27 cellular contexts compared by ENCODE assay signal in the genomic region with DNA sequence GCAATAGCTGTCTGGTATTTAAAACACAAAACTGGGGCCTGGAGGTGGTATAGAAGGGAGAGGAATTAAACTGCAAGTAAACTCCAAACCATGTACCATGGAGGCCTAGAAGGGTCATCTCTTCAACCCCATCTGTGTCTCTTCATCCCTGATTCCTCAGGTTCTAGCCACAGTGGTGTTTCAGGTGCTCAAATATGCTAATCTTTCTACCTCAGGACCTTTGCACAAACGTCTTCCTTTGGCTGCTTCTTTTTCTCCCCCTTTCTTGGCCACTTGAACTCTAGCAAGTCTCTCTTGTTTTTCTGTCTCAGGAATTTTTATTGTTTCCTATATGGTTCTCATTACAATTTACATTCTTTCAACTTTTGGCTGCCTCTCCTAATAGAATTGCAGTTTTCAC.
"Had no signal": no experiment of that assay in that cellular context is flagged by ENCODE, and none has a peak within 500 bp of the region (broad histone marks: within the 10 kb centered on the region; RNA-seq: fewer than 3 reads in every experiment).

No MANE protein-coding gene starts in this region.

- H3K4me1 ChIP-seq: stomach, suprapubic skin, testis, thyroid gland, tibial artery, tibial nerve, transverse colon, upper lobe of left lung, upper lobe of right lung, uterus, vagina had no signal

- H3K27me3 ChIP-seq: stomach, suprapubic skin, testis, thyroid gland, tibial artery, tibial nerve, transverse colon, upper lobe of left lung, upper lobe of right lung, uterus, vagina had no signal

- H3K27ac ChIP-seq: stomach, suprapubic skin, testis, thoracic aorta, thyroid gland, tibial artery, tibial nerve, transverse colon, upper lobe of left lung, upper lobe of right lung, uterus, vagina had no signal

- DNase-seq: stimulated activated CD4-positive, alpha-beta T cell treated with anti-CD3 and anti-CD28 coated beads, Interleukin-2, amount 100 ng/mL, for 48 hours; stimulated activated CD4-positive, alpha-beta T cell treated with anti-CD3 and anti-CD28 coated beads, Interleukin-4, amount 100 ng/mL, for 1 hour; stimulated activated CD4-positive, alpha-beta T cell treated with anti-CD3 and anti-CD28 coated beads, Interleukin-4, amount 100 ng/mL, for 24 hours; stimulated activated CD4-positive, alpha-beta T cell treated with anti-CD3 and anti-CD28 coated beads, Interleukin-4, amount 100 ng/mL, for 4 hours; stimulated activated CD8-positive, alpha-beta memory T cell treated with anti-CD3 and anti-CD28 coated beads, Interleukin-4, amount 100 ng/mL, for 48 hours; stimulated activated naive B cell treated with anti-CD40 and anti-IgM and Interleukin-4, amounts not matched to agents 10 μg/mL and 1 μg/mL and 100 μg/mL, for 72 hours; stimulated activated naive CD4-positive, alpha-beta T cell; stimulated activated naive CD4-positive, alpha-beta T cell treated with Interleukin-2 at 50 U/mL for 16 hours; stimulated activated naive CD8-positive, alpha-beta T cell treated with anti-CD3 and anti-CD28 coated beads, Interleukin-15, amount 100 ng/mL, for 72 hours; stimulated activated naive CD8-positive, alpha-beta T cell treated with anti-CD3 and anti-CD28 coated beads, Interleukin-15, Interleukin-2, amounts not matched to agents 100 U/mL and 50 U/mL, for 24 hours; stomach; substantia nigra; testis; thyroid gland; tibial artery; transverse colon; trophoblast cell; upper lobe of left lung; upper lobe of right lung; uterus had no signal

- ATAC-seq: stimulated activated effector memory CD8-positive, alpha-beta T cell treated with anti-CD3 and anti-CD28 coated beads, Interleukin-12 subunit alpha, Interleukin-12 subunit beta, amount 100 ng/mL, for 72 hours; stimulated activated memory B cell treated with anti-CD40 and anti-IgM and Interleukin-4, amounts not matched to agents 10 μg/mL and 1 μg/mL and 100 μg/mL, for 72 hours; stimulated activated naive B cell treated with anti-CD40 and anti-IgM and Interleukin-4, amounts not matched to agents 10 μg/mL and 1 μg/mL and 100 μg/mL, for 72 hours; stimulated activated naive CD8-positive, alpha-beta T cell treated with anti-CD3 and anti-CD28 coated beads, Interleukin-15, amount 100 ng/mL, for 72 hours; stimulated activated naive CD8-positive, alpha-beta T cell treated with anti-CD3 and anti-CD28 coated beads, Interleukin-15, Interleukin-2, amounts not matched to agents 100 U/mL and 50 U/mL, for 24 hours; upper lobe of right lung had no signal

- H3K9me3 ChIP-seq: suprapubic skin, testis, thoracic aorta, thyroid gland, tibial artery, tibial nerve, transverse colon, upper lobe of left lung, upper lobe of right lung, uterus, vagina had no signal

- H3K4me3 ChIP-seq: stomach, suprapubic skin, testis, thoracic aorta, thyroid gland, tibial artery, tibial nerve, transverse colon, upper lobe of left lung, upper lobe of right lung, uterus, vagina had no signal

- FAIRE-seq: urothelium cell line had no signal

- H3K36me3 ChIP-seq: stomach, suprapubic skin, thoracic aorta, thyroid gland, tibial artery, tibial nerve, transverse colon, upper lobe of left lung, upper lobe of right lung, uterus, vagina had no signal
